15 cellular contexts compared by ENCODE assay signal in genomic region chr17:78380370-78380769, GRCh38. TPM values are rescaled to one million over a fixed set of nuclear protein-coding genes. Genes with fewer than 3 reads are reported as not detected.
DNase-seq lines count a peak whose midpoint lies in the region; ATAC-seq and TF ChIP-seq lines count a peak whose summit lies in the region.
"Had no signal": no experiment of that assay in that cellular context is flagged by ENCODE, and none has a peak within 500 bp of the region (broad histone marks: within the 10 kb centered on the region; RNA-seq: fewer than 3 reads in every experiment).

No MANE protein-coding gene starts in this region.

- no peak for TF ChIP-seq POLR2A in Peyer's patch (IDR thresholded peaks at IDR 0.05)
- no peak for TF ChIP-seq POLR2A in gastrocnemius medialis (IDR thresholded peaks at IDR 0.05)
- TF ChIP-seq POLR2A in testis (IDR thresholded peaks at IDR 0.05) = no peak

- peak overlapping the region; percentile 96; the same call in 1 of the 2 replicates for H3K4me3 ChIP-seq in GM08714 (ENCODE audit: low read length)
- no peak overlapping the region for H3K4me3 ChIP-seq in Peyer's patch
- no peak overlapping the region for H3K4me3 ChIP-seq in gastrocnemius medialis
- H3K4me3 ChIP-seq in testis = no peak overlapping the region
- H3K4me3 ChIP-seq: ovary had no signal

- H3K36me3 ChIP-seq in Peyer's patch (no peaks in the 10 kb centered on the region), gastrocnemius medialis (peaks cover 0 to 3% of the 10 kb centered on the region in 2 donors), testis (ENCODE audit: low read depth, missing control alignments) (no peaks in the 10 kb centered on the region)
- H3K36me3 ChIP-seq: brain microvascular endothelial cell, esophagus squamous epithelium, ovary had no signal

- H3K27ac ChIP-seq in Peyer's patch (peak overlapping the region in 3 of 4 donors; percentile 2 to 94 (median 94)), gastrocnemius medialis (peak overlapping the region; percentile 39 to 87 (median 77)), testis (no peak overlapping the region)
- H3K27ac ChIP-seq: ovary had no signal

- H3K27me3 ChIP-seq in Peyer's patch (no peaks in the 10 kb centered on the region), gastrocnemius medialis (no peaks in the 10 kb centered on the region), testis (no peaks in the 10 kb centered on the region)
- H3K27me3 ChIP-seq: brain microvascular endothelial cell, esophagus squamous epithelium, ovary had no signal

- peaks cover 8 to 55% (median 29%) of the 10 kb centered on the region in 4 donors for H3K4me1 ChIP-seq in Peyer's patch
- peaks cover 54 to 60% of the 10 kb centered on the region in 2 donors for H3K4me1 ChIP-seq in gastrocnemius medialis
- peaks cover 9% of the 10 kb centered on the region for H3K4me1 ChIP-seq in testis

- ATAC-seq in gastrocnemius medialis (no peak), GM21723 (IDR thresholded peaks at IDR 0.05; ENCODE audit: unreplicated experiment) (no peak)

- no peaks in the 10 kb centered on the region for H3K9me3 Mint-ChIP-seq in endothelial cell (ENCODE audit: unreplicated experiment)

- TF ChIP-seq CTCF in Peyer's patch (IDR thresholded peaks at IDR 0.05) = no peak
- no peak for TF ChIP-seq CTCF in endothelial cell (IDR thresholded peaks at IDR 0.05; ENCODE audit: unreplicated experiment)
- no peak for TF ChIP-seq CTCF in gastrocnemius medialis (IDR thresholded peaks at IDR 0.05 in 4 of 5, conservative IDR thresholded peaks at IDR 0.05 in 1 of 5)
- no peak for TF ChIP-seq CTCF in testis (IDR thresholded peaks at IDR 0.05)

- intact Hi-C loops in gastrocnemius medialis (cut with DNase I; ENCODE audit: low total_unique reads) (no loop called here), testis (cut with DNase I; ENCODE audit: low total_unique reads) (no loop called here)

- DNase-seq in Peyer's patch (no peak), endothelial cell (ENCODE audit: low spot score) (no peak), gastrocnemius medialis (no peak), NCI-H345 treated with DMSO at 0.1 percent for 48 hours (lab: John Stamatoyannopoulos, UW; ENCODE audit: unreplicated experiment) (no peak), testis (no peak), NCI-H1048 (lab: John Stamatoyannopoulos, UW) (no peak)
- DNase-seq: activated CD4-positive, alpha-beta T cell treated with anti-CD3 and anti-CD28 coated beads, Interleukin-2, amount 50 U/mL, for 48 hours; brain microvascular endothelial cell; EL; esophagus squamous epithelium; NCI-H524; ovary; stimulated activated CD4-positive, alpha-beta T cell treated with anti-CD3 and anti-CD28 coated beads, Interleukin-4, amount 100 ng/mL, for 24 hours had no signal

- H3K27me3 Mint-ChIP-seq in endothelial cell (ENCODE audit: unreplicated experiment) = no peaks in the 10 kb centered on the region

- H3K9me3 ChIP-seq in Peyer's patch (no peaks in the 10 kb centered on the region), gastrocnemius medialis (no peaks in the 10 kb centered on the region), testis (no peaks in the 10 kb centered on the region)
- H3K9me3 ChIP-seq: esophagus squamous epithelium, ovary had no signal

- peak overlapping the region; percentile 99 for H3K4me3 Mint-ChIP-seq in endothelial cell (ENCODE audit: unreplicated experiment)

- WGBS in testis, 2 donors = 81 to 88% methylated on average over 5 of the region's 5 CpGs

- peaks cover 27% of the 10 kb centered on the region for H3K36me3 Mint-ChIP-seq in endothelial cell (ENCODE audit: low read depth, unreplicated experiment)

- peak overlapping the region; percentile 78 for H3K27ac Mint-ChIP-seq in endothelial cell (ENCODE audit: unreplicated experiment)

- in situ Hi-C loops in gastrocnemius medialis (cut with MboI; ENCODE audit: low sequenced_read_pairs in 4 of 4) = no loop called here

- H3K4me1 Mint-ChIP-seq in endothelial cell (ENCODE audit: unreplicated experiment) = peaks cover 68% of the 10 kb centered on the region

RNA-seq across cellular contexts. Expression of gene PGS1, which starts 1.9 kb away (rescaled TPM):
- total RNA-seq in Peyer's patch (100 to 1,000 TPM in 3 of 4 donors, 10 to 100 TPM in 1; 32.4 to 149 (median 116) TPM), endothelial cell (ENCODE audit: unreplicated experiment) (85.5 TPM), gastrocnemius medialis (10 to 100 TPM; 16.6 to 30.0 (median 21.8) TPM), testis (10 to 100 TPM; 50.4 to 58.4 TPM)
- polyA plus RNA-seq in testis (ENCODE audit: insufficient read depth, low read depth, low replicate concordance) = 34.9 TPM

RNA-seq across cellular contexts. Expression of gene SOCS3, which starts 20.5 kb away (rescaled TPM):
- 100 to 1,000 TPM in 1 of 4 donors, 10 to 100 TPM in 2, 1 to 10 TPM in 1; 3.2 to 125 (median 20.8) TPM for total RNA-seq in Peyer's patch
- total RNA-seq in endothelial cell (ENCODE audit: unreplicated experiment) = 30.2 TPM
- 10 to 100 TPM in 3 of 4 donors, 1 to 10 TPM in 1; 4.5 to 44.2 (median 16.4) TPM for total RNA-seq in gastrocnemius medialis
- 10 to 100 TPM in 1 of 2 donors, 1 to 10 TPM in 1; 2.2 to 17.8 TPM for total RNA-seq in testis
- 9.6 TPM for polyA plus RNA-seq in testis (ENCODE audit: insufficient read depth, low read depth, low replicate concordance)

Comparison
In these comparisons a context has a peak if more than half of its experiments do, and no peak if none do; other contexts are left out.
1. H3K27ac ChIP-seq: peak in Peyer's patch (3 of 4) and gastrocnemius medialis (4 of 4); none in testis (0 of 2).